In the genomic region with DNA sequence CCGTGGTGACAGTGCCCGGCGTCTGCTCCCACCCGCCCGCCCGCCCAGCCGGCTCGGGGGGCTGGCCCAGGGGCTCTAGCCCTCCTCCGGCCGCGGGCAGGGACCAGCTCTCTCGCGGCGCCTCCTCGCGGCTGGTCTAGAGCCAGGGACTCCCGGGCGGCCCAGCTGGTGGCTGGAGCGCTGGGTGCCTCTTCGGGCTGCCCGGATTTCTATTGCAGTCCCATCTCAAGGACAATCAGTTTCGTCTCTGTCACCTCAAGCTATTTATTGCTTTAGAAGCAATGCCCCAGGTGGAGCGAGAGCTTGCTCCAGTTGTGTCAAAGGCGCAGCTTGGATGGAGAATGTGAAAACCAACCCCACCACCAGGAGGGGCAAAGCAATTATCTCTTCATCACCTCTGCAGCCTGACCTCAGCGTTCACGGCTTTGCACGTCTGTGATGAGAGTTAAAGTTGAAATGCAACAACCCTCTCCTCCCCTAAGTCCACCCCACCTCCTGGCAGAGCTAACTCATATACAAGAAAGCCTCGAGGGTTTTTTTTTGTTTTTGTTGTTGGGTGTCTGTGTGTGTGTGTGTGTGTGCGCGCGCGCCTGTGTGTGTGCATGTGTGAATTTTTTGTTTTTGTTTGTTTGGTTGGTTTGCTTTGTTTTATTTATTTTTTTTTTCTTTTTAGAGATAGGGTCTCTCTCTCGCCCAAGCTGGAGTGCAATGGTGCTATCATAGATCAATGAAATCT, we compare ENCODE assay signal across 9 cellular contexts. TPM values are rescaled to one million over a fixed set of nuclear protein-coding genes. Genes with fewer than 3 reads are reported as not detected.
DNase-seq lines count a peak whose midpoint lies in the region; ATAC-seq, FAIRE-seq and TF ChIP-seq lines count a peak whose summit lies in the region.
"Had no signal": no experiment of that assay in that cellular context is flagged by ENCODE, and none has a peak within 500 bp of the region (broad histone marks: within the 10 kb centered on the region; RNA-seq: fewer than 3 reads in every experiment).

A gene (minus strand): TSS at position 24 of the 736 bp plus-strand sequence. CDS start 151 bp downstream, outside the sequence.

- H3K36me3 Mint-ChIP-seq in MCF 10A (ENCODE audit: insufficient read depth, unreplicated experiment), result no peaks in the 10 kb centered on the region

- H3K9me3 ChIP-seq in breast epithelium, result no peaks in the 10 kb centered on the region
- no peaks in the 10 kb centered on the region for H3K9me3 ChIP-seq in HepG2 (ENCODE audit: low read length)
- no peaks in the 10 kb centered on the region for H3K9me3 ChIP-seq in aorta (ENCODE audit: control insufficient read depth, low read length)

- TF ChIP-seq EP300 in HepG2 (IDR thresholded peaks at IDR 0.05; ENCODE audit: low read depth in 2 of 2, low read length in 2 of 2), result no peak
- TF ChIP-seq EP300 in HepG2 (CRISPR knock-in tag; IDR thresholded peaks at IDR 0.05; ENCODE audit: borderline replicate concordance), result no peak

- BruUV-seq in MCF 10A (replicated peaks; lab: Mats Ljungman, UMichigan) (no TSS peak), HepG2 (replicated peaks; lab: Mats Ljungman, UMichigan) (no TSS peak)

- H2AFZ ChIP-seq in HepG2 (ENCODE audit: low read length), result no peak within 1 kb of the TSS

- TF ChIP-seq RAD21 in HepG2 (CRISPR knock-in tag; IDR thresholded peaks at IDR 0.05), result no peak

- H3K36me3 ChIP-seq in breast epithelium, result no peaks in the 10 kb centered on the region
- H3K36me3 ChIP-seq in HepG2 (replicated peaks in 1 of 2; ENCODE audit: control insufficient read depth in 1 of 2, insufficient read depth in 2 of 2, low read length in 2 of 2), result no peaks in the 10 kb centered on the region
- H3K36me3 ChIP-seq in aorta (ENCODE audit: control insufficient read depth in 1 of 2, insufficient read depth in 2 of 2, low read length in 1 of 2), result peaks cover 0 to 5% of the 10 kb centered on the region in 2 donors

- H3K9me3 Mint-ChIP-seq in MCF 10A (ENCODE audit: unreplicated experiment), result no peaks in the 10 kb centered on the region
- H3K9me3 Mint-ChIP-seq: activated B cell treated with CpG ODN at 0.5 μM for 24 hours had no signal

- no peak within 1 kb of the TSS; the same call in 1 of the 2 replicates for H3K4me2 ChIP-seq in HepG2 (ENCODE audit: low read depth, low read length)

- DNase-seq in breast epithelium (ENCODE audit: low spot score in 2 of 2) (no peak), MCF 10A (ENCODE audit: unreplicated experiment) (no peak), cardiac fibroblast (ENCODE audit: low read depth in 2 of 2) (peak; percentile 22 to 26), HepG2 (ENCODE audit: low spot score) (no peak), aorta (peak; percentile 81 to 90), NCI-H1417 (lab: John Stamatoyannopoulos, UW) (no peak)
- no peak for DNase-seq in central memory CD4-positive, alpha-beta T cell
- DNase-seq in activated CD4-positive, CD25-positive, alpha-beta regulatory T cell (lab: John Stamatoyannopoulos, UW), result no peak
- DNase-seq: activated B cell treated with CpG ODN at 0.5 μM for 24 hours had no signal

- in situ Hi-C loops in HepG2 (cut with HindIII; ENCODE audit: extremely low pct_ligation_motif_present, low pct_unique_long_range_greater_than_20kb), result no loop called here

- peak; percentile 78 for ATAC-seq in HepG2
- ATAC-seq in aorta (ENCODE audit: low FRiP score), result peak; percentile 86

- TF ChIP-seq POLR2A in breast epithelium (IDR thresholded peaks at IDR 0.05) (no peak), HepG2 (IDR thresholded peaks at IDR 0.05; ENCODE audit: insufficient read depth in 1 of 2, low read depth in 2 of 2, low read length in 2 of 2) (no peak)

- H3K4me1 Mint-ChIP-seq in MCF 10A (ENCODE audit: insufficient read depth, unreplicated experiment), result no peaks in the 10 kb centered on the region
- H3K4me1 Mint-ChIP-seq: activated B cell treated with CpG ODN at 0.5 μM for 24 hours had no signal

- POLR2A ChIA-PET in MCF 10A (lab: Yijun Ruan, JAX) (no interaction called here), HepG2 (lab: Yijun Ruan, JAX) (no interaction called here)

- intact Hi-C loops in breast epithelium (cut with DNase I; ENCODE audit: low total_unique reads) (no loop called here), MCF 10A (cut with micrococcal nuclease) (no loop called here), HepG2 (cut with micrococcal nuclease; ENCODE audit: unreplicated experiment) (no loop called here), aorta (cut with DNase I) (loop anchor here (2.0 to 10.0 kb wide), 8 partner anchors 62 to 288 kb away; no protein-coding TSS in a partner anchor)

- no peaks in the 10 kb centered on the region for H4K20me1 ChIP-seq in HepG2 (ENCODE audit: insufficient read depth, low read length)

- WGBS in HepG2 (ENCODE audit: low lambda C conversion rate), result 53% methylated on average over 9 of the region's 33 CpGs
- WGBS in aorta, 2 donors, result 11 to 12% methylated on average over 33 of the region's 33 CpGs

- H3K27me3 Mint-ChIP-seq in MCF 10A (ENCODE audit: insufficient read depth, unreplicated experiment), result peaks cover 77% of the 10 kb centered on the region

- CTCF ChIA-PET in MCF 10A (lab: Yijun Ruan, JAX), result interaction anchor here (0.7 to 3.6 kb wide), 2 partner anchors 287 to 289 kb away, joined by 3 to 16 read pairs; no protein-coding TSS in a partner anchor
- CTCF ChIA-PET in HepG2 (lab: Yijun Ruan, JAX; ENCODE audit: low intra/inter-chr PET ratio, low total read pairs), result no interaction called here

- H3K4me3 ChIP-seq in breast epithelium, result peak within 1 kb of the TSS; percentile 32 to 68 (median 50)
- H3K4me3 ChIP-seq in cardiac fibroblast (replicated peaks in 1 of 2; ENCODE audit: low read depth in 2 of 2, low read length in 2 of 2), result peak within 1 kb of the TSS in 1 of 2 donors; percentile 26
- H3K4me3 ChIP-seq in HepG2 (replicated peaks in 1 of 3; ENCODE audit: insufficient read depth in 1 of 3, low read depth in 2 of 3, low read length in 3 of 3), result no peak within 1 kb of the TSS
- H3K4me3 ChIP-seq in aorta (ENCODE audit: low read length in 2 of 2), result peak within 1 kb of the TSS; percentile 95

- peak within 1 kb of the TSS in 1 of 2 donors; percentile 12 for H3K27ac ChIP-seq in breast epithelium
- H3K27ac ChIP-seq in HepG2 (ENCODE audit: extremely low read length, insufficient read depth, low read length), result no peak within 1 kb of the TSS
- peak within 1 kb of the TSS; percentile 48 to 61 for H3K27ac ChIP-seq in aorta (ENCODE audit: low read depth in 1 of 2, low read length in 2 of 2)

- no peak within 1 kb of the TSS for H3K9ac ChIP-seq in HepG2 (ENCODE audit: insufficient read depth, low read depth, low read length)

- H3K27ac Mint-ChIP-seq in MCF 10A (ENCODE audit: low read depth, unreplicated experiment), result no peak within 1 kb of the TSS
- H3K27ac Mint-ChIP-seq: activated B cell treated with CpG ODN at 0.5 μM for 24 hours had no signal

- no peak within 1 kb of the TSS for H3K4me3 Mint-ChIP-seq in MCF 10A (ENCODE audit: unreplicated experiment)
- H3K4me3 Mint-ChIP-seq: activated B cell treated with CpG ODN at 0.5 μM for 24 hours had no signal

- peaks cover 0 to 33% of the 10 kb centered on the region in 2 donors for H3K27me3 ChIP-seq in breast epithelium
- peaks cover 2 to 46% of the 10 kb centered on the region in 2 experiments; a peak in 3 of 5 replicates for H3K27me3 ChIP-seq in HepG2 (ENCODE audit: control insufficient read depth in 1 of 2, insufficient read depth in 2 of 2, low read length in 2 of 2)
- no peaks in the 10 kb centered on the region for H3K27me3 ChIP-seq in aorta (ENCODE audit: control insufficient read depth in 1 of 2, insufficient read depth in 2 of 2, low read length in 1 of 2)

- H3K79me2 ChIP-seq in HepG2 (ENCODE audit: insufficient read depth, low read length), result no peaks in the 10 kb centered on the region

- H3K4me1 ChIP-seq in breast epithelium (no peaks in the 10 kb centered on the region), HepG2 (ENCODE audit: insufficient read depth, low read length) (no peaks in the 10 kb centered on the region), aorta (ENCODE audit: control insufficient read depth in 1 of 2, insufficient read depth in 2 of 2, low read length in 2 of 2) (peaks cover 0 to 8% of the 10 kb centered on the region in 2 donors)

- TF ChIP-seq CTCF in breast epithelium (IDR thresholded peaks at IDR 0.05), result no peak
- no peak for TF ChIP-seq CTCF in MCF 10A (IDR thresholded peaks at IDR 0.05; ENCODE audit: unreplicated experiment)
- TF ChIP-seq CTCF in cardiac fibroblast (IDR thresholded peaks at IDR 0.05; ENCODE audit: low read depth, low read length), result peak; percentile 42
- TF ChIP-seq CTCF in HepG2 (CRISPR knock-in tag; IDR thresholded peaks at IDR 0.05), result 0 out of 2 replicates have a peak, but pooled peaks have one; percentile 28

- no peak for FAIRE-seq in HepG2 (lab: Jason Lieb, UNC)

TF ChIP-seq in HepG2, 621 proteins besides CTCF, POLR2A, EP300 and RAD21:
- no peak for TF ChIP-seq ADNP (CRISPR knock-in tag; IDR thresholded peaks at IDR 0.05)
- TF ChIP-seq ZNF432 (CRISPR knock-in tag; IDR thresholded peaks at IDR 0.05; ENCODE audit: borderline replicate concordance), result no peak
- no peak for TF ChIP-seq TBX2 (CRISPR knock-in tag; IDR thresholded peaks at IDR 0.05; ENCODE audit: borderline replicate concordance)

RNA-seq across cellular contexts. Expression of the gene that starts here (rescaled TPM):
- total RNA-seq in breast epithelium, result 1 to 10 TPM; 2.0 to 2.9 (median 2.6) TPM
- total RNA-seq in MCF 10A (2022), result not detected in 2 replicates
- not detected in 2 replicates for total RNA-seq in HepG2 (2016; rRNA removed; fragmentation: Illumina TruSeq; extraction: Trizol)
- not detected in 2 replicates for total RNA-seq in HepG2 (2016; cell fraction: cytosol; rRNA removed; fragmentation: Illumina TruSeq; extraction: Trizol; ENCODE audit: low read depth)
- total RNA-seq in HepG2 (2016; cell fraction: insoluble cytoplasmic fraction; rRNA removed; fragmentation: Illumina TruSeq; extraction: Trizol), result not detected in 2 replicates
- total RNA-seq in HepG2 (2016; cell fraction: membrane; rRNA removed; fragmentation: Illumina TruSeq; extraction: Trizol), result not detected in 2 replicates
- total RNA-seq in HepG2 (2016; cell fraction: nucleus; rRNA removed; fragmentation: Illumina TruSeq; extraction: Trizol), result not detected in 2 replicates
- not detected in 2 replicates for polyA plus RNA-seq in HepG2 (2011; rRNA removed)
- polyA plus RNA-seq in HepG2 (2011; cell fraction: cytosol; rRNA removed), result not detected in 2 replicates
- not detected in 2 replicates for polyA plus RNA-seq in HepG2 (2011; cell fraction: nucleus; rRNA removed)
- not detected in 2 replicates for polyA plus RNA-seq in HepG2 (2012)
- polyA plus RNA-seq in HepG2 (2016; cell fraction: cytosol; fragmentation: Illumina TruSeq; extraction: Trizol; ENCODE audit: low read depth), result not detected in 2 replicates
- polyA plus RNA-seq in HepG2 (2016; cell fraction: insoluble cytoplasmic fraction; fragmentation: Illumina TruSeq; extraction: Trizol; ENCODE audit: low read depth), result not detected in 2 replicates
- polyA plus RNA-seq in HepG2 (2016; cell fraction: membrane; fragmentation: Illumina TruSeq; extraction: Trizol; ENCODE audit: low read depth), result not detected in 2 replicates
- not detected in 2 replicates for polyA plus RNA-seq in HepG2 (2016; cell fraction: nucleus; fragmentation: Illumina TruSeq; extraction: Trizol; ENCODE audit: insufficient read depth, low read depth)
- polyA minus RNA-seq in HepG2 (2011; rRNA and poly(A)+ RNA removed; ENCODE audit: low replicate concordance), result not detected in 2 replicates
- polyA minus RNA-seq in HepG2 (2011; cell fraction: cytosol; rRNA and poly(A)+ RNA removed), result not detected in 2 replicates
- polyA minus RNA-seq in HepG2 (2011; cell fraction: nucleus; rRNA and poly(A)+ RNA removed), result under 0.01 TPM in 1 of 2 replicates, not detected in the other
- 100 to 1,000 TPM; 516 to 885 TPM for total RNA-seq in aorta
- 100 to 1,000 TPM; 149 to 336 TPM for polyA plus RNA-seq in aorta
- total RNA-seq: activated B cell treated with CpG ODN at 0.5 μM for 24 hours had no signal

Comparison
In these comparisons a context has a peak if more than half of its experiments do, and no peak if none do; other contexts are left out.
1. RNA of the gene that starts here (total RNA-seq): 516 to 885 TPM in aorta; 2.0 to 2.9 TPM in breast epithelium, not detected in MCF 10A and not detected in HepG2; every median in the first group is over 100 times any median in the second.
2. RNA of the gene that starts here (polyA plus RNA-seq): 149 to 336 TPM in aorta; not detected in HepG2; every median in the first group is over 100 times any median in the second.
3. Peak in ATAC-seq in HepG2; RNA of the gene not detected or under 1 TPM.
4. DNase-seq: peak in cardiac fibroblast (2 of 2) and aorta (2 of 2); none in breast epithelium (0 of 2), MCF 10A (single experiment), HepG2 (single experiment), central memory CD4-positive, alpha-beta T cell (single experiment), activated CD4-positive, CD25-positive, alpha-beta regulatory T cell (0 of 4) and NCI-H1417 (0 of 3).
5. H3K4me3 ChIP-seq: peak in breast epithelium (3 of 3) and aorta (2 of 2); none in HepG2 (0 of 3).
6. CTCF ChIP-seq: peak in cardiac fibroblast (single experiment) and HepG2 (single experiment); none in breast epithelium (0 of 3) and MCF 10A (single experiment).
7. intact Hi-C loops: an anchor here in aorta (2.0 to 10.0 kb wide); none called in breast epithelium, MCF 10A and HepG2.